Comparison of ENCODE assay signal across 8 cellular contexts in the genomic region with DNA sequence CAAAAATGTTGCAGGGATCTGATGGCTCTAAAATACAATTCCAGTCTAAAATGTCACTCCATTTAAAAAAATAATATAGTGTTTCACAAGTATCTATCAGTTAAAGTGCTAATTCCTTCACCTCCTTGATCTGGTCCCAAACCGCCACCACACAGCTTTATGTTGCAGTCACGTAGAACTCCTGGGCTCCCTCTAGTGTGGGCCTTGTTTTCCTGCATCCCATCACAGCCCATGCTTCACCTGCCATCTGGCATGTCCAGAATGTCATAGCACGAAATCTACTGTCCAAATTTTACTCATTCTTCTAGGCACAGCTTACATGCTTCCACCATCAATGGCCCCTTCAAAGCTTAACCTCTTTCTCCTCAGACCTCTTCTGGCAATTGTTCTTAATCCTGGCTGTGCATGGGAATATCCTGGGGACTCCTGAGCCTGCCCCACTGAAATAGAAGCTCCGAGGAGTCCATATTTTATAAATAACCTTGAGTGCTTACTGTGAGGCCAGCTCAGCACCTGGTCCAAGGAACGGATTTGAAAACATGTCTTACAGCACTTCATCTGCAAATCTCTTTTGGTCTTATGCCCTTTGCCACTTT. TPM values are rescaled to one million over a fixed set of nuclear protein-coding genes. Genes with fewer than 3 reads are reported as not detected.
DNase-seq lines count a peak whose midpoint lies in the region; FAIRE-seq and TF ChIP-seq lines count a peak whose summit lies in the region.

No MANE protein-coding gene starts in this region.

- peaks cover 1% of the 10 kb centered on the region for H3K9me3 ChIP-seq in trophoblast cell (ENCODE audit: insufficient read depth, low read depth, low read length)
- H3K9me3 ChIP-seq in tibial artery: no peaks in the 10 kb centered on the region

- H3K79me1 ChIP-seq in trophoblast cell (ENCODE audit: low read length): no peaks in the 10 kb centered on the region

- H3K4me3 Mint-ChIP-seq in chondrocyte (ENCODE audit: unreplicated experiment): no peak overlapping the region

- peaks cover 5% of the 10 kb centered on the region for H3K4me1 Mint-ChIP-seq in chondrocyte (ENCODE audit: low read depth)

- peak; percentile 77 for TF ChIP-seq CTCF in chondrocyte (IDR thresholded peaks at IDR 0.05)
- no peak for TF ChIP-seq CTCF in tibial artery (IDR thresholded peaks at IDR 0.05)

- no peak overlapping the region for H2BK12ac ChIP-seq in trophoblast cell (ENCODE audit: low read length)

- TF ChIP-seq POLR2A in H54 (IDR thresholded peaks at IDR 0.05; ENCODE audit: low read depth, low read length): no peak

- H4K8ac ChIP-seq in trophoblast cell (ENCODE audit: low read depth, low read length): no peak overlapping the region

- H2AK5ac ChIP-seq in trophoblast cell (ENCODE audit: low read length): no peak overlapping the region

- no peak overlapping the region for H3K27ac Mint-ChIP-seq in chondrocyte (ENCODE audit: unreplicated experiment)

- H3K4me2 ChIP-seq in trophoblast cell (ENCODE audit: low read length): no peak overlapping the region

- H3K14ac ChIP-seq in trophoblast cell (ENCODE audit: low read length): no peak overlapping the region

- no peak overlapping the region for H3K9ac ChIP-seq in trophoblast cell (ENCODE audit: low read length)

- H3K27ac ChIP-seq in trophoblast cell (ENCODE audit: low read depth, low read length) (no peak overlapping the region), tibial artery (no peak overlapping the region)

- no peak overlapping the region for H2BK5ac ChIP-seq in trophoblast cell (ENCODE audit: low read depth, low read length, poor library complexity)

- no peak overlapping the region for H2AFZ ChIP-seq in trophoblast cell (ENCODE audit: insufficient read depth, low read length, poor library complexity)

- no peaks in the 10 kb centered on the region for H3K36me3 Mint-ChIP-seq in chondrocyte (ENCODE audit: low read depth)

- DNase-seq in NCI-H1105 treated with DMSO at 0.1 percent for 48 hours (lab: John Stamatoyannopoulos, UW) (peak; percentile 11), NCI-H1105 (lab: John Stamatoyannopoulos, UW) (no peak), H54 (ENCODE audit: insufficient read length, low spot score) (peak; percentile 22), NCI-H2107 (lab: John Stamatoyannopoulos, UW) (peak; percentile 58), chondrocyte (ENCODE audit: low spot score) (no peak), trophoblast cell (peak; percentile 66 to 82), tibial artery (no peak), EL (no peak)

- H3K4me1 ChIP-seq in trophoblast cell (ENCODE audit: control insufficient read depth in 1 of 2, insufficient read depth in 2 of 2, low read length in 2 of 2) (no peaks in the 10 kb centered on the region), tibial artery (no peaks in the 10 kb centered on the region)

- no peaks in the 10 kb centered on the region for H3K27me3 Mint-ChIP-seq in chondrocyte (ENCODE audit: low read depth)

- WGBS in trophoblast cell (ENCODE audit: extremely low coverage, insufficient coverage, insufficient read length): no CpG with 5 or more reads among the region's 5 CpGs

- no peak overlapping the region for H4K91ac ChIP-seq in trophoblast cell (ENCODE audit: low read depth, low read length)

- peak; percentile 93 for FAIRE-seq in H54 (lab: Jason Lieb, UNC)

- intact Hi-C loops in tibial artery (cut with DNase I; ENCODE audit: low total_unique reads): no loop called here

- no peak overlapping the region for H2BK120ac ChIP-seq in trophoblast cell (ENCODE audit: insufficient read depth, low read length, poor library complexity)

- H3K4me3 ChIP-seq in trophoblast cell (ENCODE audit: low read depth, low read length): no peak overlapping the region
- H3K4me3 ChIP-seq in tibial artery: no peak overlapping the region

- H3K9me3 Mint-ChIP-seq in chondrocyte (ENCODE audit: low read depth): no peaks in the 10 kb centered on the region

- H3K23ac ChIP-seq in trophoblast cell (ENCODE audit: low read length): no peak overlapping the region

- H3K36me3 ChIP-seq in trophoblast cell (ENCODE audit: control insufficient read depth in 1 of 2, insufficient read depth in 2 of 2, low read length in 2 of 2) (no peaks in the 10 kb centered on the region), tibial artery (no peaks in the 10 kb centered on the region)

- no peak overlapping the region for H4K12ac ChIP-seq in trophoblast cell (ENCODE audit: low read depth, low read length)

- no peak overlapping the region for H3K4ac ChIP-seq in trophoblast cell (ENCODE audit: low read depth, low read length)

- H3K18ac ChIP-seq in trophoblast cell (ENCODE audit: low read length): no peak overlapping the region

- H3K79me2 ChIP-seq in trophoblast cell (ENCODE audit: control insufficient read depth, insufficient read depth, low read length, poor library complexity): no peaks in the 10 kb centered on the region

- no peaks in the 10 kb centered on the region for H3K27me3 ChIP-seq in trophoblast cell (ENCODE audit: insufficient read depth, low read length)
- H3K27me3 ChIP-seq in tibial artery: no peaks in the 10 kb centered on the region

RNA-seq across cellular contexts. Expression of a gene that starts 15.5 kb away (rescaled TPM):
- total RNA-seq in chondrocyte: 0.10 TPM in 1 of 3 replicates, not detected in the others
- polyA plus RNA-seq in trophoblast cell (2013): 0.44 and 0.54 TPM in 2 replicates

RNA-seq across cellular contexts. Expression of a gene that starts 50.9 kb away (rescaled TPM):
- not detected in 3 replicates for total RNA-seq in chondrocyte
- polyA plus RNA-seq in trophoblast cell (2013): not detected in 2 replicates

Comparison
In these comparisons a context has a peak if more than half of its experiments do, and no peak if none do; other contexts are left out.
1. DNase-seq: peak in NCI-H1105 treated with DMSO at 0.1 percent for 48 hours (single experiment), H54 (single experiment), NCI-H2107 (single experiment) and trophoblast cell (2 of 2); none in NCI-H1105 (single experiment), chondrocyte (single experiment), tibial artery (0 of 2) and EL (single experiment).